1 cellular context compared by ENCODE assay signal in genomic region chr1:150187560-150187931, GRCh38.
TF ChIP-seq lines count a peak whose summit lies in the region.

No MANE protein-coding gene starts in this region.

TF ChIP-seq in IMR-90, 13 proteins besides CTCF, POLR2A, EP300 and RAD21:
- TF ChIP-seq CHD1 (IDR thresholded peaks at IDR 0.05; ENCODE audit: low read depth, low read length) (no peak), SMC3 (IDR thresholded peaks at IDR 0.05; ENCODE audit: low read depth, low read length) (no peak), CEBPB (IDR thresholded peaks at IDR 0.05; ENCODE audit: low read depth, low read length) (no peak), ELK1 (IDR thresholded peaks at IDR 0.05; ENCODE audit: borderline replicate concordance, low read depth, low read length) (no peak), BHLHE40 (IDR thresholded peaks at IDR 0.05; ENCODE audit: low read depth, low read length) (no peak), USF2 (IDR thresholded peaks at IDR 0.05; ENCODE audit: low read depth, low read length) (no peak), NFE2L2 (IDR thresholded peaks at IDR 0.05; ENCODE audit: low read depth, low read length) (no peak)
